24 cellular contexts compared by ENCODE assay signal in genomic region chr5:142883438-142883837, GRCh38.
DNase-seq lines count a peak whose midpoint lies in the region; ATAC-seq, FAIRE-seq and TF ChIP-seq lines count a peak whose summit lies in the region.
"Had no signal": no experiment of that assay in that cellular context is flagged by ENCODE, and none has a peak within 500 bp of the region (broad histone marks: within the 10 kb centered on the region; RNA-seq: fewer than 3 reads in every experiment).

No MANE protein-coding gene starts in this region.

- 77 to 97% (median 90%) methylated on average over 4 of the region's 4 CpGs for WGBS in heart left ventricle, 4 donors
- WGBS in lung, 2 donors: 95 to 97% methylated on average over 4 of the region's 4 CpGs

- peak overlapping the region; percentile 31 to 74 (median 62) for H3K27ac ChIP-seq in heart left ventricle
- H3K27ac ChIP-seq in astrocyte (ENCODE audit: low read depth, low read length): no peak overlapping the region
- peak overlapping the region; percentile 11 to 79 for H3K27ac ChIP-seq in lung (ENCODE audit: low read depth in 1 of 2, low read length in 1 of 2)
- H3K27ac ChIP-seq in tibial artery: peak overlapping the region; percentile 13 to 44
- H3K27ac ChIP-seq: BLaER1 treated with 17β-estradiol and CSF1 and Interleukin-3, amounts not matched to agents 10 nM and 100 nM; Peyer's patch had no signal

- no peaks in the 10 kb centered on the region for H3K27me3 ChIP-seq in heart left ventricle
- H3K27me3 ChIP-seq in astrocyte (ENCODE audit: insufficient read depth, low read length): no peaks in the 10 kb centered on the region
- H3K27me3 ChIP-seq in lung (ENCODE audit: control insufficient read depth, insufficient read depth): no peaks in the 10 kb centered on the region
- H3K27me3 ChIP-seq in tibial artery: no peaks in the 10 kb centered on the region
- H3K27me3 ChIP-seq: BLaER1 treated with 17β-estradiol and CSF1 and Interleukin-3, amounts not matched to agents 10 nM and 100 nM; Peyer's patch had no signal

- no peak for ATAC-seq in heart left ventricle
- ATAC-seq in Right ventricle myocardium inferior: no peak
- no peak for ATAC-seq in lung (ENCODE audit: insufficient read depth, low FRiP score)
- no peak for ATAC-seq in GM19455 (IDR thresholded peaks at IDR 0.05; ENCODE audit: unreplicated experiment)
- ATAC-seq: GM12878, HCT116 had no signal

- H3K9me3 Mint-ChIP-seq in astrocyte (ENCODE audit: unreplicated experiment): no peaks in the 10 kb centered on the region
- H3K9me3 Mint-ChIP-seq: CD4-positive, alpha-beta memory T cell had no signal

- H2AFZ ChIP-seq in astrocyte (ENCODE audit: low read depth, low read length): no peak overlapping the region

- no peaks in the 10 kb centered on the region for H4K20me1 ChIP-seq in astrocyte (ENCODE audit: insufficient read depth, low read length)

- H3K4me1 ChIP-seq in heart left ventricle: peaks cover 6 to 80% (median 42%) of the 10 kb centered on the region in 12 donors
- peaks cover 12% of the 10 kb centered on the region for H3K4me1 ChIP-seq in astrocyte (ENCODE audit: insufficient read depth, low read length)
- peaks cover 3 to 17% of the 10 kb centered on the region in 2 donors for H3K4me1 ChIP-seq in lung (ENCODE audit: control insufficient read depth in 2 of 2, insufficient read depth in 2 of 2, low read length in 2 of 2)
- H3K4me1 ChIP-seq in tibial artery: peaks cover 0 to 46% (median 31%) of the 10 kb centered on the region in 4 donors

- DNase-seq in heart left ventricle: no peak
- no peak for DNase-seq in Right ventricle myocardium inferior (ENCODE audit: missing footprints)
- DNase-seq in astrocyte (ENCODE audit: low read depth): no peak
- no peak for DNase-seq in lung (ENCODE audit: low spot score)
- DNase-seq in tibial artery: no peak
- DNase-seq in LoVo (ENCODE audit: low spot score): no peak
- no peak for DNase-seq in COLO829 (ENCODE audit: low spot score)
- DNase-seq: 8988T; CD4-positive, alpha-beta memory T cell; DND-41; GOT3; Karpas-422; NCI-H1694; NCI-H2081; NCI-H2171; NCI-H345; NCI-H524; NCI-H82; Peyer's patch; SHP77 had no signal

- H3K36me3 ChIP-seq in heart left ventricle (peaks cover 0 to 43% (median 10%) of the 10 kb centered on the region in 9 donors), astrocyte (ENCODE audit: insufficient read depth, low read length) (no peaks in the 10 kb centered on the region), lung (ENCODE audit: control insufficient read depth in 2 of 2, insufficient read depth in 2 of 2, low read length in 2 of 2) (peaks cover 0 to 5% of the 10 kb centered on the region in 2 donors), tibial artery (peaks cover 0 to 11% (median 6%) of the 10 kb centered on the region in 3 donors)

- H3K4me3 Mint-ChIP-seq in astrocyte (ENCODE audit: unreplicated experiment): no peak overlapping the region
- H3K4me3 Mint-ChIP-seq: CD4-positive, alpha-beta memory T cell had no signal

- peaks cover 31% of the 10 kb centered on the region for H3K4me1 Mint-ChIP-seq in astrocyte (ENCODE audit: low read depth, unreplicated experiment)

- FAIRE-seq in astrocyte (lab: Jason Lieb, UNC): no peak
- FAIRE-seq: GM12878 had no signal

- TF ChIP-seq CTCF in heart left ventricle (IDR thresholded peaks at IDR 0.05) (no peak), astrocyte (IDR thresholded peaks at IDR 0.05; ENCODE audit: insufficient read depth, low read depth, low read length) (no peak), lung (IDR thresholded peaks at IDR 0.05; ENCODE audit: control extremely low read depth, extremely low read depth) (no peak), tibial artery (IDR thresholded peaks at IDR 0.05) (no peak)

- H3K79me2 ChIP-seq in astrocyte (ENCODE audit: insufficient read depth, low read length): no peaks in the 10 kb centered on the region

- no peaks in the 10 kb centered on the region for H3K36me3 Mint-ChIP-seq in astrocyte (ENCODE audit: low read depth, unreplicated experiment)

- no peak for TF ChIP-seq POLR2A in heart left ventricle (IDR thresholded peaks at IDR 0.05)

- no peak overlapping the region for H3K9ac ChIP-seq in astrocyte (ENCODE audit: low read length)
- H3K9ac ChIP-seq: BLaER1 treated with 17β-estradiol and CSF1 and Interleukin-3, amounts not matched to agents 10 nM and 100 nM had no signal

- no peak overlapping the region for H3K27ac Mint-ChIP-seq in astrocyte (ENCODE audit: unreplicated experiment)

- intact Hi-C loops in heart left ventricle (cut with DNase I) (loop anchor here in 5 of 10 donors (5.0 to 10.0 kb wide), 3 partner anchors 111 to 269 kb away; partner anchors contain the start of gene ARHGAP26 (in 1 of the 5)), Right ventricle myocardium inferior (cut with DNase I) (loop anchor here (10.0 kb wide), 2 partner anchors 139 to 269 kb away; no protein-coding TSS in a partner anchor), tibial artery (cut with DNase I; ENCODE audit: low total_unique reads) (loop anchor here (5.0 kb wide), 1 partner anchor 221 kb away; no protein-coding TSS in a partner anchor)

- no peaks in the 10 kb centered on the region for H3K9me3 ChIP-seq in heart left ventricle
- H3K9me3 ChIP-seq in astrocyte (ENCODE audit: insufficient read depth, low read depth, low read length): no peaks in the 10 kb centered on the region
- H3K9me3 ChIP-seq in lung (ENCODE audit: control insufficient read depth in 2 of 2, insufficient read depth in 1 of 2, low read length in 1 of 2): no peaks in the 10 kb centered on the region
- no peaks in the 10 kb centered on the region for H3K9me3 ChIP-seq in tibial artery
- H3K9me3 ChIP-seq: BLaER1 treated with 17β-estradiol and CSF1 and Interleukin-3, amounts not matched to agents 10 nM and 100 nM; Peyer's patch had no signal

- peaks cover 3% of the 10 kb centered on the region for H3K27me3 Mint-ChIP-seq in astrocyte (ENCODE audit: low read depth, unreplicated experiment)
- H3K27me3 Mint-ChIP-seq: CD4-positive, alpha-beta memory T cell had no signal

- H3K4me2 ChIP-seq in astrocyte (ENCODE audit: low read length): peak overlapping the region; percentile 30
- H3K4me2 ChIP-seq: BLaER1 treated with 17β-estradiol and CSF1 and Interleukin-3, amounts not matched to agents 10 nM and 100 nM had no signal

- no peak overlapping the region for H3K4me3 ChIP-seq in heart left ventricle
- H3K4me3 ChIP-seq in astrocyte (ENCODE audit: insufficient read depth, low read depth, low read length): no peak overlapping the region
- H3K4me3 ChIP-seq in lung: no peak overlapping the region
- H3K4me3 ChIP-seq in tibial artery: no peak overlapping the region
- H3K4me3 ChIP-seq: BLaER1 treated with 17β-estradiol and CSF1 and Interleukin-3, amounts not matched to agents 10 nM and 100 nM; GM12878; Peyer's patch had no signal
